8 cellular contexts compared by ENCODE assay signal in the genomic region with DNA sequence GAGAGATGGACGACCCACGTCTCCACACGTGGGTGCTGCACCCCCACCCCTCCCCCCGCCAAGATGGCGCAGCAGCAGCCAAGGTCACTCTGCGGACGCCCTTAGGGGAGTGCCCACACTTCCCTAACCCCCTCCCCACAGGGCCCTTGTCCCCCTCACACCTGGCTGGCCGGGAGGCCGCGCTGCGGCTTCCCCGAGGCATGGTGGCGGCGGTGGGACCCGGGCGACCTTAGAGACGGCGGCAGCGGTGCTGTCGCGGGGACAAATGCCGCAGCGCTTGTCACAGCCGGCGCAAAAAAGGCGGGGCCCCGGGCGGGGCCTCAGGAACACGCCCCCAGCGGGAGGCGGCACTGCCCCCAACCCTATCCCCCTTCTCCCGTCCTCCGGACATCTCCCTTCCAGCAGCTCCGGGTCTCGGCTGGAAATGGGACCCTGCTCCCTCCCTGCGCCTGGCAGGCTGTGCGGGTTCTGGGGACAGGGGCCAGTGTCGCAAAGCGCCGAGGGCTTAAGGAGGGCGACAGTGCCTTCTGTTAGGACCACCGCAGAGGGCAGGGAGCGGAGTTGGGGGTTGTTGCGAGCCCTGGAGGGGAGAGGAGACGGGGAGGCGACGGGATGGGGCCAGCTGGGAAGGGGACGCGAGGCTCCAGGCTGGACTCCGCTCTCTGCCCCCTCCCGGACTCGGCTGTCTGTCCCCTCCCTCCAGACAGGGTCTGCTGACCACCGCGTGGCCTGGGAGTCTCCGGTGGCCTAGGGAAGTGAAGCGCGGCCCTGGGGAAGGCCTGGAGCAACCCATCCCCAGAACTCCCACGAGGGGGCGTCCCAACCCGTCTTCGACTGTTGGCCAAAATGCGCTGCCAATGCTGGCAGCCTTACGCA. TPM values are rescaled to one million over a fixed set of nuclear protein-coding genes. Genes with fewer than 3 reads are reported as not detected.
DNase-seq lines count a peak whose midpoint lies in the region; ATAC-seq and TF ChIP-seq lines count a peak whose summit lies in the region.

A gene (minus strand): TSS at position 300 of the 876 bp plus-strand sequence. CDS start 98 bp downstream, at position 202.

- H3K4me1 ChIP-seq in IMR-90 (ENCODE audit: control insufficient read depth, insufficient read depth, low read length) = peaks cover 10% of the 10 kb centered on the region
- H3K4me1 ChIP-seq in RWPE2 (ENCODE audit: insufficient read depth, poor library complexity, severe bottlenecking) = no peaks in the 10 kb centered on the region
- H3K4me1 ChIP-seq in stomach smooth muscle (ENCODE audit: control insufficient read depth, insufficient read depth, low read length) = peaks cover 52% of the 10 kb centered on the region

- TF ChIP-seq RAD21 in IMR-90 (IDR thresholded peaks at IDR 0.05; ENCODE audit: low read length) = peak; percentile 65

- CTCF ChIA-PET in IMR-90 (lab: Yijun Ruan, JAX) = interaction anchor here (2.0 kb wide), 1 partner anchor 82 kb away, joined by 6 read pairs; no protein-coding TSS in a partner anchor

- H3K36me3 ChIP-seq in IMR-90 (ENCODE audit: control insufficient read depth, insufficient read depth, low read length) (no peaks in the 10 kb centered on the region), RWPE2 (ENCODE audit: low read depth) (no peaks in the 10 kb centered on the region), stomach smooth muscle (ENCODE audit: control insufficient read depth in 2 of 2, insufficient read depth in 2 of 2, low read length in 2 of 2) (no peaks in the 10 kb centered on the region)

- in situ Hi-C loops in GM13977 (cut with MboI; ENCODE audit: low pct_unique_long_range_greater_than_20kb, low sequenced_read_pairs, unreplicated experiment) (no loop called here), IMR-90 (cut with MboI; ENCODE audit: low sequenced_read_pairs) (no loop called here)

- H3K9me3 ChIP-seq in IMR-90 (ENCODE audit: control insufficient read depth, insufficient read depth, low read length) (no peaks in the 10 kb centered on the region), RWPE2 (ENCODE audit: severe bottlenecking) (no peaks in the 10 kb centered on the region), stomach smooth muscle (ENCODE audit: control insufficient read depth in 2 of 2, low read length in 2 of 2) (no peaks in the 10 kb centered on the region)

- BruUV-seq in IMR-90 (replicated peaks; lab: Mats Ljungman, UMichigan) = no TSS peak

- H3K9ac ChIP-seq in IMR-90 (ENCODE audit: low read depth, low read length) (peak within 1 kb of the TSS; percentile 60), stomach smooth muscle (ENCODE audit: low read length in 2 of 2) (peak within 1 kb of the TSS; percentile 86 to 88)

- H3K27me3 Mint-ChIP-seq in neural crest cell (ENCODE audit: low read depth) = no peaks in the 10 kb centered on the region

- peak within 1 kb of the TSS; percentile 81 for H2AK9ac ChIP-seq in IMR-90 (replicated peaks; ENCODE audit: low read depth, low read length, poor library complexity)

- no peak within 1 kb of the TSS for H2BK5ac ChIP-seq in IMR-90 (ENCODE audit: low read depth, low read length, poor library complexity, severe bottlenecking)

- H4K91ac ChIP-seq in IMR-90 (ENCODE audit: insufficient read depth, low read depth, low read length) = peak within 1 kb of the TSS; percentile 32; the same call in 1 of the 2 replicates

- peak within 1 kb of the TSS; percentile 71 for H3K4me2 ChIP-seq in IMR-90 (ENCODE audit: low read depth, low read length)

- H3K4ac ChIP-seq in IMR-90 (ENCODE audit: low read depth, low read length) = peak within 1 kb of the TSS; percentile 80

- no peak for TF ChIP-seq POLR2A in IMR-90 (IDR thresholded peaks at IDR 0.05; ENCODE audit: low read depth, low read length)

- H3K9me3 Mint-ChIP-seq in neural crest cell = no peaks in the 10 kb centered on the region

- H3K14ac ChIP-seq in IMR-90 (replicated peaks; ENCODE audit: low read depth, low read length) = peak within 1 kb of the TSS; percentile 89

- H2AFZ ChIP-seq in IMR-90 (replicated peaks; ENCODE audit: low read length, poor library complexity) = peak within 1 kb of the TSS; percentile 96

- no peak within 1 kb of the TSS for H3K27ac ChIP-seq in IMR-90 (ENCODE audit: insufficient read depth, low read length)
- H3K27ac ChIP-seq in RWPE2 (ENCODE audit: poor library complexity, severe bottlenecking) = peak within 1 kb of the TSS; percentile 53
- H3K27ac ChIP-seq in stomach smooth muscle (ENCODE audit: low read length) = peak within 1 kb of the TSS; percentile 86

- peak within 1 kb of the TSS; percentile 43 for H3K4me3 ChIP-seq in IMR-90 (ENCODE audit: insufficient read depth, low read depth, low read length)
- H3K4me3 ChIP-seq in RWPE2 (ENCODE audit: severe bottlenecking) = peak within 1 kb of the TSS; percentile 63
- H3K4me3 ChIP-seq in foreskin fibroblast (ENCODE audit: low read depth in 1 of 2, low read length in 2 of 2) = peak within 1 kb of the TSS; percentile 60
- H3K4me3 ChIP-seq in stomach smooth muscle (ENCODE audit: low read length in 2 of 2) = peak within 1 kb of the TSS; percentile 84 to 90

- peak within 1 kb of the TSS; percentile 64; the same call in 1 of the 2 replicates for H2BK120ac ChIP-seq in IMR-90 (ENCODE audit: low read depth, low read length)

- ATAC-seq in IMR-90 (ENCODE audit: low read depth) = peak; percentile 57
- peak; percentile 65 for ATAC-seq in RWPE2 (ENCODE audit: low read depth)

- peaks cover 6% of the 10 kb centered on the region; the same call in 1 of the 2 replicates for H3K9me1 ChIP-seq in IMR-90 (ENCODE audit: insufficient read depth, low read length)

- intact Hi-C loops in IMR-90 (cut with micrococcal nuclease) = loop anchor here (5.0 kb wide), 1 partner anchor 226 kb away; no protein-coding TSS in a partner anchor

- POLR2A ChIA-PET in IMR-90 (lab: Charles Lee; ENCODE audit: unreplicated experiment) = no interaction called here

- H3K27ac Mint-ChIP-seq in neural crest cell (ENCODE audit: unreplicated experiment) = peak within 1 kb of the TSS; percentile 96

- TF ChIP-seq CTCF in GM13977 (IDR thresholded peaks at IDR 0.05; ENCODE audit: extremely low read depth, insufficient read depth, missing control alignments) = peak; percentile 78
- TF ChIP-seq CTCF in IMR-90 (conservative IDR thresholded peaks at IDR 0.05; ENCODE audit: low read depth, low read length) = peak; percentile 75
- TF ChIP-seq CTCF in RWPE2 (IDR thresholded peaks at IDR 0.05; ENCODE audit: poor library complexity, severe bottlenecking) = peak; percentile 88
- TF ChIP-seq CTCF in foreskin fibroblast (IDR thresholded peaks at IDR 0.05; ENCODE audit: low read depth, low read length) = peak; percentile 78
- peak; percentile 81 for TF ChIP-seq CTCF in neural crest cell (conservative IDR thresholded peaks at IDR 0.05)

- DNase-seq in 8988T (peak; percentile 90), GM13977 (ENCODE audit: low spot score) (peak; percentile 93), IMR-90 (peak; percentile 50), RWPE2 (ENCODE audit: low spot score) (no peak), foreskin fibroblast (peak; percentile 67 to 91), neural crest cell (ENCODE audit: low read depth, low spot score) (peak; percentile 95)
- DNase-seq in activated effector memory CD4-positive, alpha-beta T cell treated with anti-CD3 and anti-CD28 coated beads, Interleukin-2, amount 50 U/mL, for 16 hours = peak; percentile 92

- H3K79me1 ChIP-seq in IMR-90 (ENCODE audit: low read depth in 1 of 2, low read length in 2 of 2) = peaks cover 0 to under 1% of the 10 kb centered on the region in 2 experiments; a peak in 1 of 4 replicates

- 4% methylated on average over 13 of the region's 63 CpGs; no CpG with 5 or more reads in 1 of the 2 experiments for WGBS in IMR-90 (ENCODE audit: extremely low coverage in 2 of 2, insufficient read length in 1 of 2), 2 experiments

- H3K18ac ChIP-seq in IMR-90 (ENCODE audit: low read depth, low read length) = no peak within 1 kb of the TSS

- H4K8ac ChIP-seq in IMR-90 (ENCODE audit: low read depth in 2 of 2, low read length in 2 of 2) = peak within 1 kb of the TSS; percentile 87 to 93

- dilution Hi-C loops in IMR-90 (cut with HindIII; ENCODE audit: low sequenced_read_pairs, unreplicated experiment) = no loop called here

- no peaks in the 10 kb centered on the region for H3K27me3 ChIP-seq in IMR-90 (ENCODE audit: control insufficient read depth, insufficient read depth, low read length)
- H3K27me3 ChIP-seq in RWPE2 (ENCODE audit: insufficient read depth, poor library complexity, severe bottlenecking) = no peaks in the 10 kb centered on the region
- no peaks in the 10 kb centered on the region for H3K27me3 ChIP-seq in stomach smooth muscle (ENCODE audit: control insufficient read depth in 1 of 2, insufficient read depth in 2 of 2, low read length in 2 of 2)

- peak within 1 kb of the TSS; percentile 81 for H4K5ac ChIP-seq in IMR-90 (ENCODE audit: low read depth, low read length)

- H2BK20ac ChIP-seq in IMR-90 (ENCODE audit: low read depth, low read length) = no peak within 1 kb of the TSS; the same call in 1 of the 2 replicates

- H3K23ac ChIP-seq in IMR-90 (ENCODE audit: low read depth, low read length) = no peak within 1 kb of the TSS

- peak within 1 kb of the TSS; percentile 94 for H3K4me3 Mint-ChIP-seq in neural crest cell

- H2AK5ac ChIP-seq in IMR-90 (ENCODE audit: low read depth, low read length) = 0 out of 2 replicates have a peak within 1 kb of the TSS, but pooled peaks have one; percentile 56

- no peaks in the 10 kb centered on the region for H4K20me1 ChIP-seq in IMR-90 (ENCODE audit: insufficient read depth, low read length)

- no peaks in the 10 kb centered on the region for H3K36me3 Mint-ChIP-seq in neural crest cell (ENCODE audit: low read depth)

- H3K56ac ChIP-seq in IMR-90 (ENCODE audit: extremely low read depth, insufficient read depth, low read length) = no peak within 1 kb of the TSS

- peaks cover 18% of the 10 kb centered on the region for H3K4me1 Mint-ChIP-seq in neural crest cell

- H2BK15ac ChIP-seq in IMR-90 (ENCODE audit: low read depth, low read length) = no peak within 1 kb of the TSS

TF ChIP-seq in IMR-90, 13 proteins besides CTCF, POLR2A, EP300 and RAD21:
- TF ChIP-seq, protein P1, sequence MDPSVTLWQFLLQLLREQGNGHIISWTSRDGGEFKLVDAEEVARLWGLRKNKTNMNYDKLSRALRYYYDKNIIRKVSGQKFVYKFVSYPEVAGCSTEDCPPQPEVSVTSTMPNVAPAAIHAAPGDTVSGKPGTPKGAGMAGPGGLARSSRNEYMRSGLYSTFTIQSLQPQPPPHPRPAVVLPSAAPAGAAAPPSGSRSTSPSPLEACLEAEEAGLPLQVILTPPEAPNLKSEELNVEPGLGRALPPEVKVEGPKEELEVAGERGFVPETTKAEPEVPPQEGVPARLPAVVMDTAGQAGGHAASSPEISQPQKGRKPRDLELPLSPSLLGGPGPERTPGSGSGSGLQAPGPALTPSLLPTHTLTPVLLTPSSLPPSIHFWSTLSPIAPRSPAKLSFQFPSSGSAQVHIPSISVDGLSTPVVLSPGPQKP (IDR thresholded peaks at IDR 0.05; ENCODE audit: borderline replicate concordance, low read depth, low read length) = no peak
- TF ChIP-seq SMC3 (IDR thresholded peaks at IDR 0.05; ENCODE audit: low read depth, low read length) = peak; percentile 70

RNA-seq across cellular contexts. Expression of the gene that starts here (rescaled TPM):
- 1.4 and 2.2 TPM in 2 replicates for total RNA-seq in IMR-90 (2012; rRNA removed)
- 10.8 and 11.2 TPM in 2 replicates for polyA plus RNA-seq in IMR-90 (2012; rRNA removed)
- 3.3 and 4.8 TPM in 2 replicates for polyA plus RNA-seq in IMR-90 (2012; cell fraction: cytosol; rRNA removed)
- 1.6 and 4.7 TPM in 2 replicates for polyA plus RNA-seq in IMR-90 (2012; cell fraction: nucleus; rRNA removed; ENCODE audit: low replicate concordance)
- total RNA-seq in neural crest cell = 35.8 and 38.8 TPM in 2 replicates

Comparison
In these comparisons a context has a peak if more than half of its experiments do, and no peak if none do; other contexts are left out.
1. RNA of the gene that starts here (total RNA-seq): 35.8 to 38.8 TPM in neural crest cell; 1.4 to 2.2 TPM in IMR-90; every median in the first group is over 10 times any median in the second.
2. Peak in every context shown above with its lines, with median percentiles within 50 percentile points of each other: CTCF ChIP-seq and H3K4me3 ChIP-seq.